14 cellular contexts compared by ENCODE assay signal in genomic region chr7:102376964-102377363, GRCh38. TPM values are rescaled to one million over a fixed set of nuclear protein-coding genes. Genes with fewer than 3 reads are reported as not detected.
DNase-seq lines count a peak whose midpoint lies in the region; ATAC-seq and TF ChIP-seq lines count a peak whose summit lies in the region.
"Not testable (repeated sequence)": the region's sequence is repeated elsewhere in the genome, so short reads cannot be mapped to it uniquely, and the experiment has no call there.
"Had no signal": no experiment of that assay in that cellular context is flagged by ENCODE, and none has a peak within 500 bp of the region (broad histone marks: within the 10 kb centered on the region; RNA-seq: fewer than 3 reads in every experiment).

No MANE protein-coding gene starts in this region.

- POLR2A ChIA-PET in CD4-positive, alpha-beta memory T cell (lab: Charles Lee; ENCODE audit: partially characterized antibody); activated naive CD8-positive, alpha-beta T cell treated with anti-CD3 and anti-CD28 coated beads, Interleukin-2, amount 10 ng/mL, durations not matched to agents 7 days and 5 days (lab: Charles Lee): not testable (repeated sequence)

- H3K27ac Mint-ChIP-seq in CD4-positive, alpha-beta memory T cell, result peak overlapping the region in 5 of 7 donors; percentile 9 to 77 (median 33)
- peak overlapping the region; percentile 27 for H3K27ac Mint-ChIP-seq in T-helper 17 cell
- not testable (repeated sequence) for H3K27ac Mint-ChIP-seq in activated CD4-positive, alpha-beta T cell treated with anti-CD3 and anti-CD28 coated beads, Interleukin-2, amount 10 ng/mL, durations not matched to agents 24 days and 14 days
- H3K27ac Mint-ChIP-seq in activated T-cell treated with anti-CD3 and anti-CD28 coated beads, Interleukin-2, amount 50 U/mL, for 24 hours, result peak overlapping the region; percentile 13
- peak overlapping the region; percentile 18 for H3K27ac Mint-ChIP-seq in activated naive CD8-positive, alpha-beta T cell treated with anti-CD3 and anti-CD28 coated beads, Interleukin-2, amount 10 ng/mL, durations not matched to agents 7 days and 5 days
- H3K27ac Mint-ChIP-seq in dendritic cell treated with granulocyte-macrophage colony-stimulating factor and Interleukin-4, amounts not matched to agents 40 ng/mL and 50 ng/mL, for 4 days, result peak overlapping the region; percentile 29

- peaks cover 31 to 57% of the 10 kb centered on the region in 2 donors for H3K36me3 Mint-ChIP-seq in CD4-positive, alpha-beta memory T cell
- peaks cover 10% of the 10 kb centered on the region for H3K36me3 Mint-ChIP-seq in T-helper 17 cell (ENCODE audit: low read depth)
- peaks cover 44% of the 10 kb centered on the region for H3K36me3 Mint-ChIP-seq in activated CD4-positive, alpha-beta T cell treated with anti-CD3 and anti-CD28 coated beads, Interleukin-2, amount 10 ng/mL, durations not matched to agents 24 days and 14 days (ENCODE audit: low read depth)
- peaks cover 72% of the 10 kb centered on the region for H3K36me3 Mint-ChIP-seq in activated T-cell treated with anti-CD3 and anti-CD28 coated beads, Interleukin-2, amount 50 U/mL, for 24 hours (ENCODE audit: low read depth)
- peaks cover 26% of the 10 kb centered on the region for H3K36me3 Mint-ChIP-seq in activated naive CD8-positive, alpha-beta T cell treated with anti-CD3 and anti-CD28 coated beads, Interleukin-2, amount 10 ng/mL, durations not matched to agents 7 days and 5 days
- peaks cover 84% of the 10 kb centered on the region for H3K36me3 Mint-ChIP-seq in dendritic cell treated with granulocyte-macrophage colony-stimulating factor and Interleukin-4, amounts not matched to agents 40 ng/mL and 50 ng/mL, for 4 days (ENCODE audit: low read depth)

- H3K4me1 Mint-ChIP-seq in CD4-positive, alpha-beta memory T cell; T-helper 17 cell; activated CD4-positive, alpha-beta T cell treated with anti-CD3 and anti-CD28 coated beads, Interleukin-2, amount 10 ng/mL, durations not matched to agents 24 days and 14 days; activated naive CD8-positive, alpha-beta T cell treated with anti-CD3 and anti-CD28 coated beads, Interleukin-2, amount 10 ng/mL, durations not matched to agents 7 days and 5 days: not testable (repeated sequence)
- H3K4me1 Mint-ChIP-seq in activated T-cell treated with anti-CD3 and anti-CD28 coated beads, Interleukin-2, amount 50 U/mL, for 24 hours (ENCODE audit: low read depth), result peaks cover 10% of the 10 kb centered on the region
- peaks cover 20% of the 10 kb centered on the region for H3K4me1 Mint-ChIP-seq in dendritic cell treated with granulocyte-macrophage colony-stimulating factor and Interleukin-4, amounts not matched to agents 40 ng/mL and 50 ng/mL, for 4 days (ENCODE audit: low read depth)

- H3K27me3 ChIP-seq in BLaER1 treated with 17β-estradiol and CSF1 and Interleukin-3, amounts not matched to agents 10 nM and 100 nM; CD4-positive, alpha-beta memory T cell (ENCODE audit: insufficient read depth, low read length); neutrophil: not testable (repeated sequence)

- not testable (repeated sequence) for H3K27me3 Mint-ChIP-seq in CD4-positive, alpha-beta memory T cell; T-helper 17 cell; activated CD4-positive, alpha-beta T cell treated with anti-CD3 and anti-CD28 coated beads, Interleukin-2, amount 10 ng/mL, durations not matched to agents 24 days and 14 days; activated T-cell treated with anti-CD3 and anti-CD28 coated beads, Interleukin-2, amount 50 U/mL, for 24 hours; activated naive CD8-positive, alpha-beta T cell treated with anti-CD3 and anti-CD28 coated beads, Interleukin-2, amount 10 ng/mL, durations not matched to agents 7 days and 5 days; dendritic cell treated with granulocyte-macrophage colony-stimulating factor and Interleukin-4, amounts not matched to agents 40 ng/mL and 50 ng/mL, for 4 days

- DNase-seq in CD4-positive, alpha-beta memory T cell; T-helper 17 cell; activated T-cell treated with anti-CD3 and anti-CD28 coated beads, Interleukin-2, amount 50 U/mL, for 24 hours; activated naive CD8-positive, alpha-beta T cell treated with anti-CD3 and anti-CD28 coated beads, Interleukin-2, amount 10 ng/mL, durations not matched to agents 7 days and 5 days: not testable (repeated sequence)
- DNase-seq in activated CD4-positive, alpha-beta T cell treated with anti-CD3 and anti-CD28 coated beads, Interleukin-2, amount 10 ng/mL, durations not matched to agents 24 days and 14 days, result peak; percentile 35

- peaks cover 34 to 83% (median 64%) of the 10 kb centered on the region in 11 experiments for H3K36me3 ChIP-seq in BLaER1 treated with 17β-estradiol and CSF1 and Interleukin-3, amounts not matched to agents 10 nM and 100 nM
- H3K36me3 ChIP-seq in CD4-positive, alpha-beta memory T cell (ENCODE audit: insufficient read depth, low read length), result peaks cover 15% of the 10 kb centered on the region
- peaks cover 15% of the 10 kb centered on the region for H3K36me3 ChIP-seq in neutrophil

- CTCF ChIA-PET in CD4-positive, alpha-beta memory T cell (lab: Charles Lee; ENCODE audit: partially characterized antibody), result not testable (repeated sequence)

- not testable (repeated sequence) for H3K4me3 ChIP-seq in BLaER1 treated with 17β-estradiol and CSF1 and Interleukin-3, amounts not matched to agents 10 nM and 100 nM; CD4-positive, alpha-beta memory T cell (ENCODE audit: low read length in 2 of 2); neutrophil (ENCODE audit: low read depth in 1 of 2, low read length in 1 of 2)

- not testable (repeated sequence) for H3K9ac ChIP-seq in BLaER1 treated with 17β-estradiol and CSF1 and Interleukin-3, amounts not matched to agents 10 nM and 100 nM

- not testable (repeated sequence) for H3K9me3 Mint-ChIP-seq in CD4-positive, alpha-beta memory T cell; activated CD4-positive, alpha-beta T cell treated with anti-CD3 and anti-CD28 coated beads, Interleukin-2, amount 10 ng/mL, durations not matched to agents 24 days and 14 days; activated T-cell treated with anti-CD3 and anti-CD28 coated beads, Interleukin-2, amount 50 U/mL, for 24 hours; activated naive CD8-positive, alpha-beta T cell treated with anti-CD3 and anti-CD28 coated beads, Interleukin-2, amount 10 ng/mL, durations not matched to agents 7 days and 5 days; dendritic cell treated with granulocyte-macrophage colony-stimulating factor and Interleukin-4, amounts not matched to agents 40 ng/mL and 50 ng/mL, for 4 days

- H3K9me3 ChIP-seq in BLaER1 treated with 17β-estradiol and CSF1 and Interleukin-3, amounts not matched to agents 10 nM and 100 nM (replicated peaks in 1 of 11); CD4-positive, alpha-beta memory T cell (ENCODE audit: control insufficient read depth in 1 of 2, low read length in 2 of 2); T-helper 17 cell (ENCODE audit: control insufficient read depth, low read length, poor library complexity, severe bottlenecking); neutrophil: not testable (repeated sequence)

- intact Hi-C loops in CD4-positive, alpha-beta memory T cell (cut with micrococcal nuclease); activated CD4-positive, alpha-beta T cell treated with anti-CD3 and anti-CD28 coated beads, Interleukin-2, amount 10 ng/mL, durations not matched to agents 24 days and 14 days (cut with micrococcal nuclease); dendritic cell treated with granulocyte-macrophage colony-stimulating factor and Interleukin-4, amounts not matched to agents 40 ng/mL and 50 ng/mL, for 4 days (cut with micrococcal nuclease): not testable (repeated sequence)

- H3K4me3 Mint-ChIP-seq in CD4-positive, alpha-beta memory T cell; T-helper 17 cell; activated CD4-positive, alpha-beta T cell treated with anti-CD3 and anti-CD28 coated beads, Interleukin-2, amount 10 ng/mL, durations not matched to agents 24 days and 14 days; activated T-cell treated with anti-CD3 and anti-CD28 coated beads, Interleukin-2, amount 50 U/mL, for 24 hours; activated naive CD8-positive, alpha-beta T cell treated with anti-CD3 and anti-CD28 coated beads, Interleukin-2, amount 10 ng/mL, durations not matched to agents 7 days and 5 days; dendritic cell treated with granulocyte-macrophage colony-stimulating factor and Interleukin-4, amounts not matched to agents 40 ng/mL and 50 ng/mL, for 4 days: not testable (repeated sequence)

- TF ChIP-seq CTCF in neutrophil (IDR thresholded peaks at IDR 0.05), result not testable (repeated sequence)

- H3K4me1 ChIP-seq in BLaER1 treated with 17β-estradiol and CSF1 and Interleukin-3, amounts not matched to agents 10 nM and 100 nM, result peaks cover 0 to 17% (median 11%) of the 10 kb centered on the region in 10 experiments; a peak in 15 of 20 replicates
- not testable (repeated sequence) for H3K4me1 ChIP-seq in CD4-positive, alpha-beta memory T cell (ENCODE audit: insufficient read depth, low read length)
- peaks cover 8 to 10% of the 10 kb centered on the region in 2 experiments for H3K4me1 ChIP-seq in neutrophil (ENCODE audit: control insufficient read depth in 1 of 2, insufficient read depth in 1 of 2, low read depth in 1 of 2, low read length in 1 of 2)

- H3K27ac ChIP-seq in BLaER1 treated with 17β-estradiol and CSF1 and Interleukin-3, amounts not matched to agents 10 nM and 100 nM, result peak overlapping the region in 1 of 11 experiments; percentile 8; a peak in 1 of 22 replicates
- not testable (repeated sequence) for H3K27ac ChIP-seq in CD4-positive, alpha-beta memory T cell (ENCODE audit: low read depth, low read length)
- peak overlapping the region; percentile 53 for H3K27ac ChIP-seq in neutrophil

- H4K20me1 ChIP-seq in BLaER1 treated with 17β-estradiol and CSF1 and Interleukin-3, amounts not matched to agents 10 nM and 100 nM, result peaks cover 0 to 20% (median 12%) of the 10 kb centered on the region in 11 experiments; a peak in 11 of 22 replicates

- peak overlapping the region in 8 of 11 experiments; percentile 1 to 45 (median 12); a peak in 8 of 22 replicates for H3K4me2 ChIP-seq in BLaER1 treated with 17β-estradiol and CSF1 and Interleukin-3, amounts not matched to agents 10 nM and 100 nM

- ATAC-seq in T-helper 17 cell; activated naive CD8-positive, alpha-beta T cell treated with anti-CD3 and anti-CD28 coated beads, Interleukin-2, amount 10 ng/mL, durations not matched to agents 7 days and 5 days (ENCODE audit: low read depth): not testable (repeated sequence)

RNA-seq across cellular contexts. Expression of gene PRKRIP1, which starts 19.2 kb away (rescaled TPM):
- total RNA-seq in CD4-positive, alpha-beta memory T cell, result 10 to 100 TPM; 43.2 to 47.6 TPM
- 10 to 100 TPM in 1 of 2 donors, 1 to 10 TPM in 1; 9.7 to 21.7 TPM for polyA plus RNA-seq in CD4-positive, alpha-beta memory T cell
- total RNA-seq in T-helper 17 cell, result 10 to 100 TPM; 38.0 to 44.0 TPM
- total RNA-seq in activated CD4-positive, alpha-beta T cell treated with anti-CD3 and anti-CD28 coated beads, Interleukin-2, amount 10 ng/mL, durations not matched to agents 24 days and 14 days, result 26.4 and 31.7 TPM in 2 replicates
- total RNA-seq in activated naive CD8-positive, alpha-beta T cell treated with anti-CD3 and anti-CD28 coated beads, Interleukin-2, amount 10 ng/mL, durations not matched to agents 7 days and 5 days, result 10 to 100 TPM; 37.8 to 39.1 TPM

RNA-seq across cellular contexts. Expression of gene SPDYE6, which starts 20.7 kb away (rescaled TPM):
- total RNA-seq in CD4-positive, alpha-beta memory T cell, result not detected
- polyA plus RNA-seq in CD4-positive, alpha-beta memory T cell, result under 1 TPM; 0.14 to 0.73 TPM
- not detected for total RNA-seq in T-helper 17 cell
- total RNA-seq in activated CD4-positive, alpha-beta T cell treated with anti-CD3 and anti-CD28 coated beads, Interleukin-2, amount 10 ng/mL, durations not matched to agents 24 days and 14 days, result not detected in 2 replicates
- total RNA-seq in activated naive CD8-positive, alpha-beta T cell treated with anti-CD3 and anti-CD28 coated beads, Interleukin-2, amount 10 ng/mL, durations not matched to agents 7 days and 5 days, result not detected
- total RNA-seq: Calu3; CD4-positive, CD25-positive, alpha-beta regulatory T cell; H7; IMR-90 had no signal
- polyA plus RNA-seq: A549, BJ, IMR-90 had no signal

RNA-seq across cellular contexts. Expression of gene ORAI2, which starts 56.4 kb away (rescaled TPM):
- 10 to 100 TPM; 29.0 to 31.6 TPM for total RNA-seq in CD4-positive, alpha-beta memory T cell
- polyA plus RNA-seq in CD4-positive, alpha-beta memory T cell, result 10 to 100 TPM; 42.9 to 53.3 TPM
- 10 to 100 TPM; 33.9 to 50.5 TPM for total RNA-seq in T-helper 17 cell
- total RNA-seq in activated CD4-positive, alpha-beta T cell treated with anti-CD3 and anti-CD28 coated beads, Interleukin-2, amount 10 ng/mL, durations not matched to agents 24 days and 14 days, result 45.8 and 49.8 TPM in 2 replicates
- 10 to 100 TPM; 51.9 to 58.3 TPM for total RNA-seq in activated naive CD8-positive, alpha-beta T cell treated with anti-CD3 and anti-CD28 coated beads, Interleukin-2, amount 10 ng/mL, durations not matched to agents 7 days and 5 days
